Comparison of ENCODE assay signal across 8 cellular contexts in the genomic region with DNA sequence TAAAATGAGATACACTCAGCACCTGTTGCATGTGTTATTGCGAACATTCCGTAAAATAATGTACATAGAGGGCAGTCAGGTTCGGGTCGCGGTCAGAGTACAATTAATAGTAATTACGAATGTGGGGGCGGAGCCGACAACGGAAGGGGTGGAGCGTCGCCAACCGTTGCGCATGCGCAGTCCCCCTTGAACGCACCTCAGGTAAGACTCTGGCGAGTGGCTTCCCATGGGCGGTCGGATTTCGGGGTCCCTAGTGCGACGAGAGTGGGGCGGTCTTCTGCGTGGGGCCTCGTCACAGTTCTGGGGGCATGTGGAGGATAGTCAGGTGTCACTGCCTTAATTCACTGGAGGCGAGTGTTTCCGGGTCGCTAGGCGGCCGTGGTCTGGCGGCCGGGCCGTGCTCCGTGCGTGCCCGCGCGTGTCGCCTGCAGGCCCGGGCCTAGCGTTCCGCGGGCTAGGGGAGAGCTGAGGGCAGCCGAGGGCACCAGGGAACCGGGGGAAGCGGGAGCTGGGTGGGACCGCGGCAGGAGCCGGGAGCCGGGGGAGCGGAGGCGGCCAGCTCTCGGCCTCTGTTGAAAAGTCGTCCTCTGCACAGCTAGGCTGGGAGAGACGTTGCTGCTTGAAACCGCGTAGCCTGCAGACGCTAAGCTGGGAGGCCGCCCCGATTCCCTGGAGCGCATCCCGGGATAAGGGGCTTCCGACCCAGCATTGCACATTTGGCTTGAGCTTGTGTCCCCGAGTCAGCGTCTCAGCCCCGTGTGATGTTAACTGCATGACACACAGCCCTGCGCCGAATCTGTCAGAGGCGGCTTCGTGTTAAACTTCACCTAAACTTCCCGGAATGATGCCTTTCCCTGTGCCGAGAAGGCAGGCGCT. TPM values are rescaled to one million over a fixed set of nuclear protein-coding genes. Genes with fewer than 3 reads are reported as not detected.
A peak's percentile ranks its signal among the peaks of the same experiment; 100 is the strongest.
DNase-seq lines count a peak whose midpoint lies in the region; ATAC-seq and TF ChIP-seq lines count a peak whose summit lies in the region.

A gene (plus strand): TSS at position 177 of the 876 bp plus-strand sequence. CDS start 3,209 bp downstream, outside the sequence.

- CTCF ChIA-PET in activated CD8-positive, alpha-beta memory T cell treated with anti-CD3 and anti-CD28 coated beads for 36 hours (lab: Charles Lee) = no interaction called here

- no peak within 1 kb of the TSS for H2BK12ac ChIP-seq in mesenchymal stem cell (ENCODE audit: low read length in 2 of 2)

- H3K9ac ChIP-seq in mesenchymal stem cell (ENCODE audit: low read length) = peak within 1 kb of the TSS; percentile 92

- POLR2A ChIA-PET in activated CD8-positive, alpha-beta memory T cell treated with anti-CD3 and anti-CD28 coated beads for 36 hours (lab: Charles Lee) = interaction anchor here (0.7 to 0.8 kb wide), 2 partner anchors 22 to 110 kb away, joined by 4 read pairs; no protein-coding TSS in a partner anchor

- peaks cover 6% of the 10 kb centered on the region for H3K79me1 ChIP-seq in mesenchymal stem cell (replicated peaks; ENCODE audit: low read length, poor library complexity, severe bottlenecking)

- peak within 1 kb of the TSS; percentile 93 to 97 for H3K27ac Mint-ChIP-seq in effector memory CD8-positive, alpha-beta T cell

- peak; percentile 84 for DNase-seq in COLO668 (lab: John Stamatoyannopoulos, UW; ENCODE audit: unreplicated experiment)
- DNase-seq in GM20000 (ENCODE audit: low spot score) = peak; percentile 93
- peak; percentile 70 for DNase-seq in HT1080 (ENCODE audit: low read depth)
- DNase-seq in NOMO-1 (lab: John Stamatoyannopoulos, UW; ENCODE audit: unreplicated experiment in 2 of 2) = peak; percentile 21 to 29
- DNase-seq in effector memory CD8-positive, alpha-beta T cell = peak; percentile 89 to 92 (median 90)
- DNase-seq in mesenchymal stem cell = peak; percentile 82
- peak; percentile 85 to 87 for DNase-seq in stimulated activated CD8-positive, alpha-beta memory T cell treated with anti-CD3 and anti-CD28 coated beads, Interleukin-2, amount 100 ng/mL, for 1 hour (ENCODE audit: low read depth in 2 of 2)

- no peak within 1 kb of the TSS for H3K23ac ChIP-seq in mesenchymal stem cell (ENCODE audit: low read length in 2 of 2)

- peak; percentile 88 for ATAC-seq in effector memory CD8-positive, alpha-beta T cell (replicated peaks)

- H3K4me1 ChIP-seq in mesenchymal stem cell (ENCODE audit: control insufficient read depth, insufficient read depth, low read depth, low read length) = peaks cover 7% of the 10 kb centered on the region

- no peaks in the 10 kb centered on the region for H3K27me3 Mint-ChIP-seq in effector memory CD8-positive, alpha-beta T cell

- H3K9me3 Mint-ChIP-seq in effector memory CD8-positive, alpha-beta T cell = no peaks in the 10 kb centered on the region

- H3K4me3 Mint-ChIP-seq in effector memory CD8-positive, alpha-beta T cell = peak within 1 kb of the TSS; percentile 90 to 97

- no peak within 1 kb of the TSS for H2AK5ac ChIP-seq in mesenchymal stem cell (ENCODE audit: low read length, severe bottlenecking)

- under 1% methylated on average over 71 of the region's 72 CpGs for WGBS in mesenchymal stem cell

- H2BK120ac ChIP-seq in mesenchymal stem cell (ENCODE audit: low read depth, low read length) = no peak within 1 kb of the TSS

- H2AFZ ChIP-seq in mesenchymal stem cell (ENCODE audit: low read depth, low read length) = peak within 1 kb of the TSS; percentile 83

- H3K4me1 Mint-ChIP-seq in effector memory CD8-positive, alpha-beta T cell (ENCODE audit: low read depth in 2 of 2) = peaks cover 12 to 22% of the 10 kb centered on the region in 2 donors

- peak within 1 kb of the TSS; percentile 93 for H4K8ac ChIP-seq in mesenchymal stem cell (ENCODE audit: low read length)

- H3K4me2 ChIP-seq in mesenchymal stem cell (ENCODE audit: low read length, poor library complexity, severe bottlenecking) = peak within 1 kb of the TSS; percentile 64

- H3K4me3 ChIP-seq in mesenchymal stem cell (ENCODE audit: insufficient read depth in 1 of 2, low read depth in 1 of 2, low read length in 2 of 2) = peak within 1 kb of the TSS; percentile 82 to 84

- H3K14ac ChIP-seq in mesenchymal stem cell (ENCODE audit: low read length in 2 of 2) = no peak within 1 kb of the TSS

- H3K36me3 ChIP-seq in mesenchymal stem cell (ENCODE audit: control insufficient read depth in 1 of 2, insufficient read depth in 2 of 2, low read depth in 1 of 2, low read length in 2 of 2) = peaks cover 4 to 18% of the 10 kb centered on the region in 2 experiments

- TF ChIP-seq CTCF in GM20000 (IDR thresholded peaks at IDR 0.05; ENCODE audit: extremely low read depth, missing control alignments) = no peak

- peak within 1 kb of the TSS; percentile 77 to 87 for H3K4ac ChIP-seq in mesenchymal stem cell (ENCODE audit: low read depth in 1 of 2, low read length in 2 of 2)

- H2BK5ac ChIP-seq in mesenchymal stem cell (ENCODE audit: low read depth, low read length, poor library complexity, severe bottlenecking) = no peak within 1 kb of the TSS

- peak within 1 kb of the TSS; percentile 58 for H3K27ac ChIP-seq in mesenchymal stem cell (ENCODE audit: low read length, poor library complexity, severe bottlenecking)

- H3K36me3 Mint-ChIP-seq in effector memory CD8-positive, alpha-beta T cell (ENCODE audit: insufficient read depth) = peaks cover 27% of the 10 kb centered on the region

- H3K18ac ChIP-seq in mesenchymal stem cell (ENCODE audit: low read depth in 1 of 2, low read length in 2 of 2) = peak within 1 kb of the TSS; percentile 79 to 98

- H4K91ac ChIP-seq in mesenchymal stem cell (ENCODE audit: low read length) = peak within 1 kb of the TSS; percentile 71

- H3K27me3 ChIP-seq in mesenchymal stem cell (ENCODE audit: control insufficient read depth in 1 of 2, insufficient read depth in 1 of 2, low read length in 2 of 2) = no peaks in the 10 kb centered on the region

- H2BK15ac ChIP-seq in mesenchymal stem cell (ENCODE audit: low read depth, poor library complexity, severe bottlenecking) = peak within 1 kb of the TSS; percentile 57

- H3K9me3 ChIP-seq in mesenchymal stem cell (ENCODE audit: control insufficient read depth, low read length) = no peaks in the 10 kb centered on the region

RNA-seq across cellular contexts. Expression of the gene that starts here (rescaled TPM):
- total RNA-seq in HT1080 (2014; rRNA removed; shearing (Covaris generic)) = 13.4 and 17.6 TPM in 2 replicates
- 41.7 and 46.7 TPM in 2 replicates for polyA plus RNA-seq in HT1080 (2015; cell fraction: cytosol; rRNA removed)
- polyA plus RNA-seq in HT1080 (2015; cell fraction: nucleus; rRNA removed) = 28.6 and 32.0 TPM in 2 replicates
- 10 to 100 TPM; 38.0 to 42.7 TPM for total RNA-seq in activated CD8-positive, alpha-beta memory T cell treated with anti-CD3 and anti-CD28 coated beads for 36 hours
- 41.3 TPM for polyA plus RNA-seq in mesenchymal stem cell (2013, experiment 1 of 2)
- 42.9 TPM for polyA plus RNA-seq in mesenchymal stem cell (2013, experiment 2 of 2)

Comparison
In these comparisons a context has a peak if more than half of its experiments do, and no peak if none do; other contexts are left out.
1. Peak in every context shown above with its lines: DNase-seq, ATAC-seq, H3K4me3 ChIP-seq and H3K27ac ChIP-seq.
2. DNase-seq: peak in every context shown above with its lines; median percentile 93 in GM20000; 90 in effector memory CD8-positive, alpha-beta T cell; 86 in stimulated activated CD8-positive, alpha-beta memory T cell treated with anti-CD3 and anti-CD28 coated beads, Interleukin-2, amount 100 ng/mL, for 1 hour; 84 in COLO668; 82 in mesenchymal stem cell; 70 in HT1080; 25 in NOMO-1.